21 cellular contexts compared by ENCODE assay signal in the genomic region with DNA sequence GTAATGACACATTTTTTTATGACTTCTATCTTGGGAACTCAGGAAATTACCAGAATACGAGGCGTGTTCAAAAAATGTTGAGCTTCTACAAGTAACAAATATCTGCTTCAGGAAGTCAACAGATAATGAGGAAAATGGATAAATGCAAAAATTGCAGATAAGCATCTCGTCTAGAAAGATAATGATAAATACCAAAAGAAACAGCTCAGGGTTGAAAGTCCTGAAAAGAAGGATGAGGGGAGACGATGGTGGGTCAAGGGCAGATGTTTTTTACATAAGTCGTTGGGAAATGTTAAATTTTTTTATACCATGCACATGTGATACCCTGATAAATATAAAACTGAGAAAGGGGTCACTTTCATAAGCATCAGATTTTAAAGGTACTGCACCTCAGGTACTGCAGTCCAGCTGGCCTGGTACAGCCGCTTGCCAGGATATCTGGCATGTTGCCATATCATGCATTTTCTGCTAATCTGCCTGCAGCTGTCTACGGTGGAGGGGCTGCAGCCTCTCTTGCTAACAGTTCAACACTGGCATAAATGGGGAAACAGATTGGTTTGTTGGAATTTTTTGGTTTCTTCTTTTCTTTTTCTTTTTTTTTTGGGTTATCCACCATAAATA.
DNase-seq lines count a peak whose midpoint lies in the region; FAIRE-seq and TF ChIP-seq lines count a peak whose summit lies in the region.
"Had no signal": no experiment of that assay in that cellular context is flagged by ENCODE, and none has a peak within 500 bp of the region (broad histone marks: within the 10 kb centered on the region; RNA-seq: fewer than 3 reads in every experiment).

No MANE protein-coding gene starts in this region.

- H3K9ac ChIP-seq in Karpas-422 (ENCODE audit: low read length): no peak overlapping the region

- H3K4me1 ChIP-seq in Karpas-422 (ENCODE audit: low read length): no peaks in the 10 kb centered on the region
- H3K4me1 ChIP-seq: body of pancreas, lower lobe of right lung, SJSA1, spleen had no signal

- no peaks in the 10 kb centered on the region for H4K20me1 ChIP-seq in Karpas-422 (ENCODE audit: insufficient read depth, low read depth, low read length)

- no peak overlapping the region for H3K4me2 ChIP-seq in Karpas-422 (ENCODE audit: low read depth, low read length, poor library complexity, severe bottlenecking)

- H3K4me3 ChIP-seq in WERI-Rb-1 (ENCODE audit: low read depth, low read length): no peak overlapping the region
- no peak overlapping the region for H3K4me3 ChIP-seq in Karpas-422 (ENCODE audit: low read length)
- H3K4me3 ChIP-seq: body of pancreas, lower lobe of right lung, SJSA1, spleen had no signal

- H3K9me2 ChIP-seq in Karpas-422 (replicated peaks; ENCODE audit: insufficient read depth, low read length): no peaks in the 10 kb centered on the region

- no peaks in the 10 kb centered on the region for H3K27me3 ChIP-seq in WERI-Rb-1 (ENCODE audit: insufficient read depth, low read depth, severe bottlenecking)
- H3K27me3 ChIP-seq in Karpas-422 (ENCODE audit: low read length): no peaks in the 10 kb centered on the region
- H3K27me3 ChIP-seq: body of pancreas, SJSA1, spleen had no signal

- H3K27ac ChIP-seq in WERI-Rb-1 (no peak overlapping the region), Karpas-422 (ENCODE audit: low read length) (no peak overlapping the region)
- H3K27ac ChIP-seq: body of pancreas, lower lobe of right lung, SJSA1, spleen had no signal

- H2AFZ ChIP-seq in Karpas-422 (ENCODE audit: low read length): no peak overlapping the region

- no peaks in the 10 kb centered on the region for H3K79me2 ChIP-seq in Karpas-422 (ENCODE audit: low read length)

- H3K36me3 ChIP-seq in WERI-Rb-1 (no peaks in the 10 kb centered on the region), Karpas-422 (ENCODE audit: insufficient read depth, low read length) (no peaks in the 10 kb centered on the region)
- H3K36me3 ChIP-seq: lower lobe of right lung, SJSA1, spleen had no signal

- TF ChIP-seq POLR2A in H54 (IDR thresholded peaks at IDR 0.05; ENCODE audit: low read depth, low read length): no peak

- no peak for FAIRE-seq in H54 (lab: Jason Lieb, UNC)
- FAIRE-seq: islet of Langerhans had no signal

- peaks cover 6% of the 10 kb centered on the region for H3K9me3 ChIP-seq in WERI-Rb-1 (ENCODE audit: severe bottlenecking)
- H3K9me3 ChIP-seq in Karpas-422 (ENCODE audit: low read length): no peaks in the 10 kb centered on the region
- H3K9me3 ChIP-seq: body of pancreas, lower lobe of right lung, SJSA1 had no signal

- TF ChIP-seq CTCF in WERI-Rb-1 (IDR thresholded peaks at IDR 0.05; ENCODE audit: low read depth, low read length): no peak

- DNase-seq in COLO668 (lab: John Stamatoyannopoulos, UW; ENCODE audit: unreplicated experiment) (peak; percentile 19), NCI-H1092 treated with DMSO at 0.1 percent for 48 hours (lab: John Stamatoyannopoulos, UW) (peak; percentile 64), NCI-H345 treated with DMSO at 0.1 percent for 48 hours (lab: John Stamatoyannopoulos, UW; ENCODE audit: unreplicated experiment) (peak; percentile 81), WERI-Rb-1 (peak; percentile 51), ecto neural progenitor cell (ENCODE audit: low spot score) (no peak), H54 (ENCODE audit: insufficient read length, low spot score) (no peak), Karpas-422 (no peak), A172 (ENCODE audit: low spot score) (no peak)
- DNase-seq: activated CD8-positive, alpha-beta memory T cell treated with anti-CD3 and anti-CD28 coated beads for 24 hours; activated naive CD8-positive, alpha-beta T cell treated with anti-CD3 and anti-CD28 coated beads, Interleukin-2, amount 10 ng/mL, durations not matched to agents 7 days and 5 days; CD4-positive, alpha-beta memory T cell; EL; endodermal cell; hippocampal formation; lower lobe of right lung; MM.1S; PC-3; spleen had no signal

Comparison
In these comparisons a context has a peak if more than half of its experiments do, and no peak if none do; other contexts are left out.
1. DNase-seq: peak in COLO668 (single experiment), NCI-H1092 treated with DMSO at 0.1 percent for 48 hours (single experiment), NCI-H345 treated with DMSO at 0.1 percent for 48 hours (single experiment) and WERI-Rb-1 (single experiment); none in ecto neural progenitor cell (single experiment), H54 (single experiment), Karpas-422 (single experiment) and A172 (single experiment).